ENCODE assay signal across 8 cellular contexts in genomic region chr18:23137093-23137640, GRCh38. TPM values are rescaled to one million over a fixed set of nuclear protein-coding genes. Genes with fewer than 3 reads are reported as not detected.
DNase-seq lines count a peak whose midpoint lies in the region; ATAC-seq and TF ChIP-seq lines count a peak whose summit lies in the region.

No MANE protein-coding gene starts in this region.

- H3K36me3 Mint-ChIP-seq in T-cell = no peaks in the 10 kb centered on the region

- 94% methylated on average over 12 of the region's 12 CpGs for WGBS in SK-N-SH (ENCODE audit: low lambda C conversion rate)

- DNase-seq in SK-N-SH (no peak), T-cell (no peak), GM03348 (ENCODE audit: low spot score) (no peak)
- no peak for DNase-seq in stimulated activated naive CD8-positive, alpha-beta T cell treated with anti-CD3 and anti-CD28 coated beads, Interleukin-15, amount 100 ng/mL, for 72 hours

- H3K36me3 ChIP-seq in SK-N-SH (replicated peaks in 1 of 2; ENCODE audit: control insufficient read depth in 1 of 2, insufficient read depth in 2 of 2, low read length in 1 of 2) = no peaks in the 10 kb centered on the region

- no peak for TF ChIP-seq CTCF in SK-N-SH (IDR thresholded peaks at IDR 0.05)

- peak overlapping the region; percentile 81 for H3K4me2 ChIP-seq in SK-N-SH

- H3K4me1 ChIP-seq in SK-N-SH (ENCODE audit: control insufficient read depth in 1 of 2, insufficient read depth in 2 of 2, low read depth in 1 of 2, low read length in 1 of 2) = peaks cover 19 to 54% of the 10 kb centered on the region in 2 experiments; a peak in 3 of 4 replicates

- peaks cover 29 to 41% of the 10 kb centered on the region in 2 donors for H3K27me3 Mint-ChIP-seq in T-cell
- H3K27me3 Mint-ChIP-seq in stimulated activated naive CD8-positive, alpha-beta T cell treated with anti-CD3 and anti-CD28 coated beads, Interleukin-15, amount 100 ng/mL, for 72 hours = peaks cover 58% of the 10 kb centered on the region

- no peak overlapping the region for H2AFZ ChIP-seq in SK-N-SH (ENCODE audit: low read depth)

- no peak overlapping the region for H3K27ac ChIP-seq in SK-N-SH (ENCODE audit: low read depth in 2 of 2, low read length in 1 of 2)

- no peaks in the 10 kb centered on the region for H3K27me3 ChIP-seq in SK-N-SH (ENCODE audit: insufficient read depth)

- H3K9me3 ChIP-seq in SK-N-SH = no peaks in the 10 kb centered on the region

- ATAC-seq in SK-N-SH treated with all-trans-retinoic acid at 6 μM for 48 hours (no peak), T-cell (replicated peaks in 1 of 4) (no peak), GM19463 (IDR thresholded peaks at IDR 0.05; ENCODE audit: unreplicated experiment) (no peak), GM21423 (IDR thresholded peaks at IDR 0.05; ENCODE audit: unreplicated experiment) (no peak)
- ATAC-seq in stimulated activated naive CD8-positive, alpha-beta T cell treated with anti-CD3 and anti-CD28 coated beads, Interleukin-15, amount 100 ng/mL, for 72 hours = no peak

- H3F3A ChIP-seq in SK-N-SH (replicated peaks; ENCODE audit: insufficient read depth) = peaks cover 5% of the 10 kb centered on the region

- peak overlapping the region; percentile 15 to 67 (median 52) for H3K4me3 Mint-ChIP-seq in T-cell
- H3K4me3 Mint-ChIP-seq in stimulated activated naive CD8-positive, alpha-beta T cell treated with anti-CD3 and anti-CD28 coated beads, Interleukin-15, amount 100 ng/mL, for 72 hours = peak overlapping the region; percentile 42 to 84

- no peaks in the 10 kb centered on the region for H3K9me2 ChIP-seq in SK-N-SH

- TF ChIP-seq EP300 in SK-N-SH (IDR thresholded peaks at IDR 0.05; ENCODE audit: borderline replicate concordance in 1 of 2, low read depth in 1 of 2, low read length in 1 of 2) = no peak

- peaks cover 17% of the 10 kb centered on the region for H4K20me1 ChIP-seq in SK-N-SH (ENCODE audit: insufficient read depth)

- no peak for TF ChIP-seq RAD21 in SK-N-SH (IDR thresholded peaks at IDR 0.05; ENCODE audit: low read length)

- peaks cover 62% of the 10 kb centered on the region for H3K79me2 ChIP-seq in SK-N-SH (ENCODE audit: insufficient read depth)

- CTCF ChIA-PET in SK-N-SH (lab: Yijun Ruan, JAX) = interaction anchor here (0.8 to 12.0 kb wide), 2 partner anchors 12 to 241 kb away, joined by 3 to 149 read pairs; no protein-coding TSS in a partner anchor
- CTCF ChIA-PET in T-cell (lab: Charles Lee) = no interaction called here

- peaks cover 8 to 18% (median 8%) of the 10 kb centered on the region in 3 donors for H3K4me1 Mint-ChIP-seq in T-cell
- peaks cover 46% of the 10 kb centered on the region for H3K4me1 Mint-ChIP-seq in stimulated activated naive CD8-positive, alpha-beta T cell treated with anti-CD3 and anti-CD28 coated beads, Interleukin-15, amount 100 ng/mL, for 72 hours

- H3K27ac Mint-ChIP-seq in T-cell = no peak overlapping the region
- peak overlapping the region in 1 of 2 donors; percentile 7 for H3K27ac Mint-ChIP-seq in stimulated activated naive CD8-positive, alpha-beta T cell treated with anti-CD3 and anti-CD28 coated beads, Interleukin-15, amount 100 ng/mL, for 72 hours

- no peaks in the 10 kb centered on the region for H3K9me3 Mint-ChIP-seq in T-cell
- H3K9me3 Mint-ChIP-seq in stimulated activated naive CD8-positive, alpha-beta T cell treated with anti-CD3 and anti-CD28 coated beads, Interleukin-15, amount 100 ng/mL, for 72 hours = no peaks in the 10 kb centered on the region

- peak overlapping the region; percentile 57; the same call in 1 of the 2 replicates for H3K9ac ChIP-seq in SK-N-SH

- POLR2A ChIA-PET in SK-N-SH (lab: Yijun Ruan, JAX) (no interaction called here), T-cell (lab: Charles Lee) (interaction anchor here (0.5 to 0.6 kb wide), 2 partner anchors 200 to 1452 kb away, joined by 3 to 5 read pairs; no protein-coding TSS in a partner anchor)

- H3K4me3 ChIP-seq in SK-N-SH (ENCODE audit: low read depth in 2 of 2, low read length in 1 of 2) = peak overlapping the region; percentile 53 to 64; a peak in 3 of 4 replicates
- H3K4me3 ChIP-seq in iPS-11a (ENCODE audit: low read depth, low read length) = peak overlapping the region; percentile 84

TF ChIP-seq in SK-N-SH, 30 proteins besides CTCF, POLR2A, EP300 and RAD21 (continues in another document):
- TF ChIP-seq RFX5 (IDR thresholded peaks at IDR 0.05; ENCODE audit: low read length) (no peak), MAX (IDR thresholded peaks at IDR 0.05; ENCODE audit: low read depth) (no peak), POLR2AphosphoS5 (IDR thresholded peaks at IDR 0.05; ENCODE audit: low read depth, low read length) (no peak), USF1 (IDR thresholded peaks at IDR 0.05; ENCODE audit: borderline replicate concordance, low read depth) (no peak), NRF1 (IDR thresholded peaks at IDR 0.05; ENCODE audit: low read depth, low read length) (no peak), MXI1 (IDR thresholded peaks at IDR 0.05; ENCODE audit: low read depth, low read length) (no peak), TEAD4 (IDR thresholded peaks at IDR 0.05; ENCODE audit: borderline replicate concordance, insufficient read depth) (no peak), EZH2phosphoT487 (IDR thresholded peaks at IDR 0.05; ENCODE audit: borderline replicate concordance, low read depth) (no peak)
- TF ChIP-seq, protein P1, sequence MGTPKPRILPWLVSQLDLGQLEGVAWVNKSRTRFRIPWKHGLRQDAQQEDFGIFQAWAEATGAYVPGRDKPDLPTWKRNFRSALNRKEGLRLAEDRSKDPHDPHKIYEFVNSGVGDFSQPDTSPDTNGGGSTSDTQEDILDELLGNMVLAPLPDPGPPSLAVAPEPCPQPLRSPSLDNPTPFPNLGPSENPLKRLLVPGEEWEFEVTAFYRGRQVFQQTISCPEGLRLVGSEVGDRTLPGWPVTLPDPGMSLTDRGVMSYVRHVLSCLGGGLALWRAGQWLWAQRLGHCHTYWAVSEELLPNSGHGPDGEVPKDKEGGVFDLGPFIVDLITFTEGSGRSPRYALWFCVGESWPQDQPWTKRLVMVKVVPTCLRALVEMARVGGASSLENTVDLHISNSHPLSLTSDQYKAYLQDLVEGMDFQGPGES (IDR thresholded peaks at IDR 0.05; ENCODE audit: low read depth, low read length) = no peak

TF ChIP-seq in SK-N-SH treated with all-trans-retinoic acid at 6 μM for 48 hours, 23 proteins besides CTCF, POLR2A, EP300 and RAD21 (continues in another document):
- TF ChIP-seq GLIS3 (CRISPR knock-in tag; IDR thresholded peaks at IDR 0.05) = no peak
- no peak for TF ChIP-seq PPARA (CRISPR knock-in tag; IDR thresholded peaks at IDR 0.05; ENCODE audit: borderline replicate concordance)
- TF ChIP-seq OSR1 (CRISPR knock-in tag; IDR thresholded peaks at IDR 0.05) = no peak
- no peak for TF ChIP-seq TCF4 (CRISPR knock-in tag; IDR thresholded peaks at IDR 0.05; ENCODE audit: borderline replicate concordance)
- TF ChIP-seq ESRRG (CRISPR knock-in tag; IDR thresholded peaks at IDR 0.05) = no peak
- no peak for TF ChIP-seq BACH2 (CRISPR knock-in tag; IDR thresholded peaks at IDR 0.05; ENCODE audit: borderline replicate concordance)
- TF ChIP-seq CSDC2 (CRISPR knock-in tag; IDR thresholded peaks at IDR 0.05) = no peak
- TF ChIP-seq ZC3H10 (CRISPR knock-in tag; IDR thresholded peaks at IDR 0.05) = no peak
- no peak for TF ChIP-seq ZFP3 (CRISPR knock-in tag; IDR thresholded peaks at IDR 0.05)
- no peak for TF ChIP-seq RARB (CRISPR knock-in tag; IDR thresholded peaks at IDR 0.05)
- TF ChIP-seq, protein P2, sequence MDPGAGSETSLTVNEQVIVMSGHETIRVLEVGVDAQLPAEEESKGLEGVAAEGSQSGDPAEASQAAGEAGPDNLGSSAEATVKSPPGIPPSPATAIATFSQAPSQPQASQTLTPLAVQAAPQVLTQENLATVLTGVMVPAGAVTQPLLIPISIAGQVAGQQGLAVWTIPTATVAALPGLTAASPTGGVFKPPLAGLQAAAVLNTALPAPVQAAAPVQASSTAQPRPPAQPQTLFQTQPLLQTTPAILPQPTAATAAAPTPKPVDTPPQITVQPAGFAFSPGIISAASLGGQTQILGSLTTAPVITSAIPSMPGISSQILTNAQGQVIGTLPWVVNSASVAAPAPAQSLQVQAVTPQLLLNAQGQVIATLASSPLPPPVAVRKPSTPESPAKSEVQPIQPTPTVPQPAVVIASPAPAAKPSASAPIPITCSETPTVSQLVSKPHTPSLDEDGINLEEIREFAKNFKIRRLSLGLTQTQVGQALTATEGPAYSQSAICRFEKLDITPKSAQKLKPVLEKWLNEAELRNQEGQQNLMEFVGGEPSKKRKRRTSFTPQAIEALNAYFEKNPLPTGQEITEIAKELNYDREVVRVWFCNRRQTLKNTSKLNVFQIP (CRISPR knock-in tag; IDR thresholded peaks at IDR 0.05; ENCODE audit: borderline replicate concordance, low read depth) = no peak
- TF ChIP-seq ARNTL (CRISPR knock-in tag; IDR thresholded peaks at IDR 0.05; ENCODE audit: borderline replicate concordance, low read depth) = no peak
- TF ChIP-seq ZNF565 (CRISPR knock-in tag; conservative IDR thresholded peaks at IDR 0.05; ENCODE audit: low read depth) = no peak
- TF ChIP-seq, protein P3, sequence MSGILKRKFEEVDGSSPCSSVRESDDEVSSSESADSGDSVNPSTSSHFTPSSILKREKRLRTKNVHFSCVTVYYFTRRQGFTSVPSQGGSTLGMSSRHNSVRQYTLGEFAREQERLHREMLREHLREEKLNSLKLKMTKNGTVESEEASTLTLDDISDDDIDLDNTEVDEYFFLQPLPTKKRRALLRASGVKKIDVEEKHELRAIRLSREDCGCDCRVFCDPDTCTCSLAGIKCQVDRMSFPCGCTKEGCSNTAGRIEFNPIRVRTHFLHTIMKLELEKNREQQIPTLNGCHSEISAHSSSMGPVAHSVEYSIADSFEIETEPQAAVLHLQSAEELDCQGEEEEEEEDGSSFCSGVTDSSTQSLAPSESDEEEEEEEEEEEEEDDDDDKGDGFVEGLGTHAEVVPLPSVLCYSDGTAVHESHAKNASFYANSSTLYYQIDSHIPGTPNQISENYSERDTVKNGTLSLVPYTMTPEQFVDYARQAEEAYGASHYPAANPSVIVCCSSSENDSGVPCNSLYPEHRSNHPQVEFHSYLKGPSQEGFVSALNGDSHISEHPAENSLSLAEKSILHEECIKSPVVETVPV (CRISPR knock-in tag; IDR thresholded peaks at IDR 0.05) = no peak

RNA-seq across cellular contexts. Expression of gene CABLES1, which starts 1.9 kb away (rescaled TPM):
- polyA plus RNA-seq in SK-N-SH (2012; rRNA removed) = 1.8 and 2.2 TPM in 2 replicates
- 1.9 and 2.4 TPM in 2 replicates for polyA plus RNA-seq in SK-N-SH (2012; cell fraction: cytosol; rRNA removed)
- polyA plus RNA-seq in SK-N-SH (2012; cell fraction: nucleus; rRNA removed) = 3.0 and 3.1 TPM in 2 replicates
- total RNA-seq in T-cell = 1 to 10 TPM in 2 of 5 donors, under 1 TPM in 3; 0.23 to 1.7 (median 0.85) TPM
